8 cellular contexts compared by ENCODE assay signal in the genomic region with DNA sequence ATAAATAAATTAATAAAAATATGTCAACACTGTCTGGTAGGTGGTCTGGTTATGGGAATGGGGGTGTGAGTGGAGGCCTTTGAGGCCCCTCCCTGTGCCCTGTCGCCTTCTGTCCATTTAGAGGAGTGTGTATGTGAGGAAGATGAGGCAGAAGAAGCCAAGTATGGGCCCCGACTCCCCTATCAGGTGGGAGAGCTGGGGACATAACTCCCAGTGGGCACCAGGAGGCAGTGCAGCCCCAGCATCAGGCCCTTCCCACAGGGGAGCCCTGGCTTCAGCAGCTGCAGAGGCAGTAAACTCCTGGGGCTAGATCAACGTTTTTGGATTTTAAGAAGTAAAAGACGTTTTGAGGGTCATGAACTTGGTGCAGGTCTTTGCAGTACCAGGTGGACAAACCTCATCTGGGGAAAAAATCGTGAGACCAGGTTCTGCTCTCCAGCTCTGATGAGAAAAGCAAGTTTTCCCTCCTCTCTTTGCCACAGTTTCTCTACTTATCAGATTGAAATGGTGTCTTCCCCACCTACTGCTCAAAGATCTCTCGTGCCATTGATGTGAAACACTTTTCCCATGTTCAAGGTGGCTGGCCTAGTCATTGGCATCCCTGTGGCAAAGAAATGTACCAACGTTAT.
A peak's percentile ranks its signal among the peaks of the same experiment; 100 is the strongest.
DNase-seq lines count a peak whose midpoint lies in the region; TF ChIP-seq lines count a peak whose summit lies in the region.

No MANE protein-coding gene starts in this region.

- H3K9ac ChIP-seq in Loucy (ENCODE audit: low read depth, low read length, poor library complexity, severe bottlenecking): no peak overlapping the region

- no peaks in the 10 kb centered on the region for H3K79me2 ChIP-seq in Loucy (ENCODE audit: insufficient read depth, low read length)

- no peaks in the 10 kb centered on the region for H3K4me1 ChIP-seq in Loucy (ENCODE audit: insufficient read depth, low read length, poor library complexity, severe bottlenecking)

- no peaks in the 10 kb centered on the region for H3F3A ChIP-seq in Loucy (ENCODE audit: low read depth)

- peak overlapping the region; percentile 76 for H2AFZ ChIP-seq in Loucy (ENCODE audit: low read length)

- no peaks in the 10 kb centered on the region for H3K9me3 ChIP-seq in Loucy (ENCODE audit: insufficient read depth, low read depth, low read length)

- TF ChIP-seq CTCF in Loucy (conservative IDR thresholded peaks at IDR 0.05; ENCODE audit: low read length): peak; percentile 97

- no peaks in the 10 kb centered on the region for H3K27me3 ChIP-seq in Loucy (ENCODE audit: insufficient read depth, low read length, poor library complexity, severe bottlenecking)

- H3K36me3 ChIP-seq in Loucy (ENCODE audit: insufficient read depth, low read length): no peaks in the 10 kb centered on the region

- no peaks in the 10 kb centered on the region for H3K9me2 ChIP-seq in Loucy (replicated peaks; ENCODE audit: low read depth, low read length)

- intact Hi-C loops in head of caudate nucleus (cut with DNase I): loop anchor here (2.0 to 10.0 kb wide), 3 partner anchors 170 to 332 kb away; partner anchors contain the start of gene EEPD1

- H3K4me2 ChIP-seq in Loucy (ENCODE audit: low read depth, low read length, poor library complexity, severe bottlenecking): no peak overlapping the region

- no peak overlapping the region for H3K4me3 ChIP-seq in Loucy (ENCODE audit: low read length, poor library complexity, severe bottlenecking)

- DNase-seq in EH (ENCODE audit: low read depth) (peak; percentile 78), GOT3 (lab: John Stamatoyannopoulos, UW) (peak; percentile 29), SK-N-DZ (ENCODE audit: low spot score) (peak; percentile 71), head of caudate nucleus (peak; percentile 74 to 94 (median 86)), pons (ENCODE audit: low spot score) (peak; percentile 79), ureter (ENCODE audit: low spot score) (peak; percentile 83)
- DNase-seq in activated naive CD4-positive, alpha-beta T cell (lab: John Stamatoyannopoulos, UW): peak; percentile 17 to 73 (median 50)

- no peaks in the 10 kb centered on the region for H4K20me1 ChIP-seq in Loucy (ENCODE audit: insufficient read depth, low read length, poor library complexity, severe bottlenecking)

Comparison
In these comparisons a context has a peak if more than half of its experiments do, and no peak if none do; other contexts are left out.
1. DNase-seq: peak in every context shown above with its lines; median percentile 86 in head of caudate nucleus; 83 in ureter; 79 in pons; 78 in EH; 71 in SK-N-DZ; 50 in activated naive CD4-positive, alpha-beta T cell; 29 in GOT3.